11 cellular contexts compared by ENCODE assay signal in the genomic region with DNA sequence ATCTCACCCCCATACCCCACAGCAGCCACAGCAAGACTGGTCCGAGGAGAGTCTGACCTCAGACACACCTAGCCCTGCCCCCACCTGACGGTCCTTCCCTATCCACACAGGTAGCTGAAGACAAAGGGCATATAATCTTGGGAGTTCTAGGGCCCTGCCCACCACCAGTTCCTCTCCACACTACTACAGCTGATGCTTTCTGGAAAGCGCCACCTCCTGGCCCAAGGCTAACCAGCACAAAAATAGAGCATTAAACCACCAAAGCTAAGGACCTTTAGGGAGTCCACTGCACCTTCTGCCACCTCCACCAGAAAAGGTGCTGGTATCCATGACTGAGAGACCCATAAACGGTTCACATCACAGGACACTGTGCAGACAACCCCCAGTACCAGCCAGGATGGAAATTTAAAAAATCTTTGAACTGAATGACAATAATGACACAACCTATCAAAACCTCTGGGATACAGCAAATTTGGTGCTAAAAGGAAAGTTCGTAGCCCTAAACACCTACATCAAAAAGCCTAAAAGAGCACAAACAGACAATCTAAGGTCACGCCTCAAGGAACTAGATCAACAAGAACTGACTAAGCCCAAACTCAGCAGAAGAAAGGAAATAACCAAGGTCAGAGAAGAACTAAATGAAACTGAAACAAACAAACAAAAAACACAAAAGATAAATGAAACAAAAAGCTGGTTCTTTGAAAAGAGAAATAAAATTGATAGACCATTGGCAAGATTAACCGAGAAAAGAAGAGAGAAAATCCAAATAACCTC.
DNase-seq lines count a peak whose midpoint lies in the region; ATAC-seq, FAIRE-seq and TF ChIP-seq lines count a peak whose summit lies in the region.
"Had no signal": no experiment of that assay in that cellular context is flagged by ENCODE, and none has a peak within 500 bp of the region (broad histone marks: within the 10 kb centered on the region; RNA-seq: fewer than 3 reads in every experiment).

No MANE protein-coding gene starts in this region.

- no peak overlapping the region for H3K4me3 Mint-ChIP-seq in stimulated activated memory B cell treated with anti-CD40 and anti-IgM and Interleukin-4, amounts not matched to agents 10 μg/mL and 1 μg/mL and 100 μg/mL, for 72 hours

- H3K36me3 Mint-ChIP-seq in stimulated activated memory B cell treated with anti-CD40 and anti-IgM and Interleukin-4, amounts not matched to agents 10 μg/mL and 1 μg/mL and 100 μg/mL, for 72 hours, result no peaks in the 10 kb centered on the region

- FAIRE-seq in bronchial epithelial cell (lab: Jason Lieb, UNC), result no peak

- no peaks in the 10 kb centered on the region for H3K9me3 ChIP-seq in Panc1 (ENCODE audit: control insufficient read depth, insufficient read depth, low read depth, low read length)

- TF ChIP-seq CTCF in Panc1 (IDR thresholded peaks at IDR 0.05), result peak; percentile 26; the same call in 1 of the 2 replicates
- TF ChIP-seq CTCF in bronchial epithelial cell (IDR thresholded peaks at IDR 0.05; ENCODE audit: insufficient read depth, low read length, severe bottlenecking), result peak; percentile 20

- H3K9me3 Mint-ChIP-seq in stimulated activated memory B cell treated with anti-CD40 and anti-IgM and Interleukin-4, amounts not matched to agents 10 μg/mL and 1 μg/mL and 100 μg/mL, for 72 hours, result no peaks in the 10 kb centered on the region

- in situ Hi-C loops in Panc1 (cut with HindIII; ENCODE audit: low pct_unique_long_range_greater_than_20kb, low sequenced_read_pairs), result no loop called here

- H3K4me1 ChIP-seq in Panc1 (ENCODE audit: control insufficient read depth, insufficient read depth, low read length), result no peaks in the 10 kb centered on the region
- H3K4me1 ChIP-seq: tibial nerve had no signal

- H3K36me3 ChIP-seq in Panc1 (ENCODE audit: control insufficient read depth, insufficient read depth, low read length), result no peaks in the 10 kb centered on the region
- no peaks in the 10 kb centered on the region for H3K36me3 ChIP-seq in bronchial epithelial cell (ENCODE audit: control insufficient read depth, insufficient read depth, low read length)
- H3K36me3 ChIP-seq: tibial nerve had no signal

- DNase-seq in stimulated activated CD4-positive, alpha-beta T cell treated with anti-CD3 and anti-CD28 coated beads, Interleukin-2, amount 100 ng/mL, for 24 hours, result peak; percentile 20 to 28
- no peak for DNase-seq in stimulated activated CD4-positive, alpha-beta T cell treated with anti-CD3 and anti-CD28 coated beads, Interleukin-2, amount 100 ng/mL, for 48 hours
- DNase-seq in Panc1 (ENCODE audit: low read depth, low spot score), result no peak
- DNase-seq in bronchial epithelial cell (ENCODE audit: low read depth), result no peak
- DNase-seq in LoVo (ENCODE audit: low spot score), result no peak
- DNase-seq: effector CD8-positive, alpha-beta T cell; NCI-H187 had no signal

- intact Hi-C loops in Panc1 (cut with micrococcal nuclease; ENCODE audit: unreplicated experiment), result no loop called here

- H3K27ac ChIP-seq in Panc1 (ENCODE audit: low read length), result no peak overlapping the region
- H3K27ac ChIP-seq: tibial nerve had no signal

- H3K27ac Mint-ChIP-seq in stimulated activated memory B cell treated with anti-CD40 and anti-IgM and Interleukin-4, amounts not matched to agents 10 μg/mL and 1 μg/mL and 100 μg/mL, for 72 hours, result peak overlapping the region; percentile 10

- POLR2A ChIA-PET in Panc1 (lab: Charles Lee), result no interaction called here

- no TSS peak for BruUV-seq in Panc1 (replicated peaks; lab: Mats Ljungman, UMichigan)

- H3K4me1 Mint-ChIP-seq in stimulated activated memory B cell treated with anti-CD40 and anti-IgM and Interleukin-4, amounts not matched to agents 10 μg/mL and 1 μg/mL and 100 μg/mL, for 72 hours, result peaks cover 13% of the 10 kb centered on the region

- no peak overlapping the region for H3K4me3 ChIP-seq in Panc1 (ENCODE audit: low read depth in 2 of 2, low read length in 2 of 2)
- no peak overlapping the region for H3K4me3 ChIP-seq in bronchial epithelial cell (ENCODE audit: low read depth, low read length)
- H3K4me3 ChIP-seq: tibial nerve had no signal

- ATAC-seq in Panc1 (no peak), HG03342 (IDR thresholded peaks at IDR 0.05; ENCODE audit: unreplicated experiment) (no peak), GM19395 (IDR thresholded peaks at IDR 0.05; ENCODE audit: unreplicated experiment) (no peak)
- no peak for ATAC-seq in stimulated activated memory B cell treated with anti-CD40 and anti-IgM and Interleukin-4, amounts not matched to agents 10 μg/mL and 1 μg/mL and 100 μg/mL, for 72 hours

- H3K27me3 Mint-ChIP-seq in stimulated activated memory B cell treated with anti-CD40 and anti-IgM and Interleukin-4, amounts not matched to agents 10 μg/mL and 1 μg/mL and 100 μg/mL, for 72 hours, result peaks cover 51% of the 10 kb centered on the region

- H3K27me3 ChIP-seq in Panc1 (ENCODE audit: control insufficient read depth, insufficient read depth, low read length) (no peaks in the 10 kb centered on the region; the same call in 1 of the 2 replicates), bronchial epithelial cell (ENCODE audit: control insufficient read depth, insufficient read depth, low read length) (peaks cover 3% of the 10 kb centered on the region)
- H3K27me3 ChIP-seq: tibial nerve had no signal

- CTCF ChIA-PET in Panc1 (lab: Charles Lee), result no interaction called here

Comparison
In these comparisons a context has a peak if more than half of its experiments do, and no peak if none do; other contexts are left out.
1. DNase-seq: peak in stimulated activated CD4-positive, alpha-beta T cell treated with anti-CD3 and anti-CD28 coated beads, Interleukin-2, amount 100 ng/mL, for 24 hours (2 of 2); none in stimulated activated CD4-positive, alpha-beta T cell treated with anti-CD3 and anti-CD28 coated beads, Interleukin-2, amount 100 ng/mL, for 48 hours (0 of 2), Panc1 (single experiment), bronchial epithelial cell (single experiment) and LoVo (single experiment).